ENCODE assay signal across 18 cellular contexts in the genomic region with DNA sequence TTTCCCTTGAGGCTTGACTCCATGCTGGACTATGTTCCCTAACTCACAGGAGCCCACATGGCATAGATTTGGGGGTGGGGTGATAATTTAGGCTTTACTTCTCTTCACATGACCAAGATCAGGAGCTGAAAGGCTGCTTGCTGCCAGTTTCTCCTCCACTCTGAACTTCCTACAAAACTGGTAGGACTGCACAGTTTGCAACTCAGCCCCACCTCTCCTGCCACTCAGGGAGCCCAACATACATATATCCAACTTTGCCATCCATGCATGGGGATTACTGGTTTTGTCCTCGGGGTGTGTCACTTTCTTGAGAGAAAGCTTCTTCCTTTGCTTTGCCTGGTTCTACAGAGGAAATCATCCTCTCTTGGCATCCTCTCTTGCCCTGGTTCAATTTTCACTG. TPM values are rescaled to one million over a fixed set of nuclear protein-coding genes. Genes with fewer than 3 reads are reported as not detected.
A peak's percentile ranks its signal among the peaks of the same experiment; 100 is the strongest.
DNase-seq lines count a peak whose midpoint lies in the region; ATAC-seq lines count a peak whose summit lies in the region.
"Had no signal": no experiment of that assay in that cellular context is flagged by ENCODE, and none has a peak within 500 bp of the region (broad histone marks: within the 10 kb centered on the region; RNA-seq: fewer than 3 reads in every experiment).

No MANE protein-coding gene starts in this region.

- no peak for DNase-seq in CD8-positive, alpha-beta memory T cell
- DNase-seq in SK-MEL-5 (ENCODE audit: low read depth, low spot score) (peak; percentile 15), naive B cell (no peak), mesendoderm (no peak), NK-92 (lab: John Stamatoyannopoulos, UW; ENCODE audit: unreplicated experiment) (no peak), COLO668 (lab: John Stamatoyannopoulos, UW; ENCODE audit: unreplicated experiment) (no peak)
- DNase-seq: BE2C, COR-L47, DMS153, HCEC 1CT, KBM-7, NCI-H1092 treated with DMSO at 0.1 percent for 48 hours, NCI-H1694, NCI-H69, Peyer's patch, Right ventricle myocardium superior had no signal

- H3K18ac ChIP-seq in mesendoderm (ENCODE audit: low read length): no peak overlapping the region

- POLR2A ChIA-PET in CD8-positive, alpha-beta memory T cell (lab: Charles Lee): no interaction called here

- H2BK15ac ChIP-seq in mesendoderm (replicated peaks; ENCODE audit: low read depth): no peak overlapping the region

- WGBS in esophagus, 2 donors: 42 to 59% methylated on average over 1 of the region's 1 CpG
- no CpG with 5 or more reads among the region's 1 CpG for WGBS in mesendoderm (ENCODE audit: extremely low coverage, insufficient coverage, low lambda C conversion rate)

- no peak overlapping the region for H3K4me3 ChIP-seq in CD8-positive, alpha-beta memory T cell (ENCODE audit: low read length)
- no peak overlapping the region for H3K4me3 ChIP-seq in esophagus (ENCODE audit: low read depth in 1 of 2, low read length in 2 of 2)
- no peak overlapping the region for H3K4me3 ChIP-seq in mesendoderm (ENCODE audit: low read length)
- H3K4me3 ChIP-seq: Peyer's patch had no signal

- no peak overlapping the region for H3K4me3 Mint-ChIP-seq in CD8-positive, alpha-beta memory T cell
- H3K4me3 Mint-ChIP-seq in naive B cell: no peak overlapping the region

- H3K23ac ChIP-seq in mesendoderm (ENCODE audit: low read length): no peak overlapping the region

- H3K79me2 ChIP-seq in mesendoderm (ENCODE audit: control insufficient read depth, insufficient read depth, low read length): peaks cover 49% of the 10 kb centered on the region

- ATAC-seq in naive B cell (ENCODE audit: low read depth in 2 of 2): no peak
- ATAC-seq: SK-N-SH treated with all-trans-retinoic acid at 6 μM for 48 hours had no signal

- no peaks in the 10 kb centered on the region for H3K79me1 ChIP-seq in mesendoderm (ENCODE audit: low read length)

- no peak overlapping the region for H3K9ac ChIP-seq in mesendoderm (ENCODE audit: low read length)

- no peak overlapping the region for H4K8ac ChIP-seq in mesendoderm (ENCODE audit: low read depth, low read length)

- H3K4me1 Mint-ChIP-seq in CD8-positive, alpha-beta memory T cell: peaks cover 32 to 59% (median 44%) of the 10 kb centered on the region in 3 donors
- H3K4me1 Mint-ChIP-seq in naive B cell: peaks cover 26 to 51% (median 41%) of the 10 kb centered on the region in 3 donors

- no peak overlapping the region for H2BK5ac ChIP-seq in mesendoderm (ENCODE audit: low read length)

- no peak overlapping the region for H3K4ac ChIP-seq in mesendoderm (ENCODE audit: low read depth, low read length)

- in situ Hi-C loops in SK-MEL-5 (cut with HindIII; ENCODE audit: low pct_unique_long_range_greater_than_20kb, low sequenced_read_pairs): no loop called here

- no peak overlapping the region for H4K5ac ChIP-seq in mesendoderm (ENCODE audit: low read length)

- CTCF ChIA-PET in CD8-positive, alpha-beta memory T cell (lab: Charles Lee): no interaction called here

- no peaks in the 10 kb centered on the region for H3K36me3 ChIP-seq in CD8-positive, alpha-beta memory T cell (ENCODE audit: insufficient read depth, low read length)
- no peaks in the 10 kb centered on the region for H3K36me3 ChIP-seq in esophagus (ENCODE audit: control insufficient read depth in 2 of 2, insufficient read depth in 2 of 2, low read length in 1 of 2)
- no peaks in the 10 kb centered on the region for H3K36me3 ChIP-seq in mesendoderm (ENCODE audit: control insufficient read depth, insufficient read depth, low read length)
- H3K36me3 ChIP-seq: Peyer's patch had no signal

- H3K27me3 Mint-ChIP-seq in CD8-positive, alpha-beta memory T cell: no peaks in the 10 kb centered on the region
- H3K27me3 Mint-ChIP-seq in naive B cell: no peaks in the 10 kb centered on the region

- no peak overlapping the region for H2AK5ac ChIP-seq in mesendoderm (ENCODE audit: low read length)

- no peak overlapping the region for H3K27ac ChIP-seq in CD8-positive, alpha-beta memory T cell (ENCODE audit: low read depth, low read length)
- H3K27ac ChIP-seq in esophagus (ENCODE audit: low read depth in 2 of 2, low read length in 1 of 2) (peak overlapping the region; percentile 49 to 68), mesendoderm (ENCODE audit: low read depth, low read length) (no peak overlapping the region)
- H3K27ac ChIP-seq: Peyer's patch had no signal

- no peaks in the 10 kb centered on the region for H3K9me3 ChIP-seq in CD8-positive, alpha-beta memory T cell (ENCODE audit: low read length)
- H3K9me3 ChIP-seq in esophagus (ENCODE audit: control insufficient read depth in 2 of 2, insufficient read depth in 1 of 2, low read depth in 1 of 2, low read length in 1 of 2): no peaks in the 10 kb centered on the region
- H3K9me3 ChIP-seq: BE2C, Peyer's patch had no signal

- H3K4me2 ChIP-seq in mesendoderm (ENCODE audit: low read length): no peak overlapping the region

- peaks cover 0 to 29% (median 8%) of the 10 kb centered on the region in 3 donors for H3K36me3 Mint-ChIP-seq in CD8-positive, alpha-beta memory T cell
- peaks cover 0 to 5% of the 10 kb centered on the region in 2 donors for H3K36me3 Mint-ChIP-seq in naive B cell

- no peaks in the 10 kb centered on the region for H3K27me3 ChIP-seq in CD8-positive, alpha-beta memory T cell (ENCODE audit: insufficient read depth, low read length, poor library complexity, severe bottlenecking)
- H3K27me3 ChIP-seq in esophagus (ENCODE audit: control insufficient read depth in 1 of 2, insufficient read depth in 2 of 2, low read length in 2 of 2) (no peaks in the 10 kb centered on the region), mesendoderm (ENCODE audit: insufficient read depth, low read length, poor library complexity) (no peaks in the 10 kb centered on the region)
- H3K27me3 ChIP-seq: BE2C, Peyer's patch had no signal

- H3K27ac Mint-ChIP-seq in CD8-positive, alpha-beta memory T cell: peak overlapping the region in 5 of 8 donors; percentile 13 to 41 (median 24)
- H3K27ac Mint-ChIP-seq in naive B cell: peak overlapping the region in 5 of 6 donors; percentile 28 to 93 (median 50)

- no peaks in the 10 kb centered on the region for H3K9me3 Mint-ChIP-seq in CD8-positive, alpha-beta memory T cell
- H3K9me3 Mint-ChIP-seq in naive B cell: no peaks in the 10 kb centered on the region

- no peak overlapping the region for H3K56ac ChIP-seq in mesendoderm (ENCODE audit: low read length)

- peaks cover 11% of the 10 kb centered on the region for H3K4me1 ChIP-seq in CD8-positive, alpha-beta memory T cell (ENCODE audit: insufficient read depth, low read length)
- H3K4me1 ChIP-seq in esophagus (ENCODE audit: control insufficient read depth in 2 of 2, insufficient read depth in 2 of 2, low read length in 1 of 2) (peaks cover 0 to 6% of the 10 kb centered on the region in 2 donors), mesendoderm (ENCODE audit: control insufficient read depth, low read depth, low read length) (no peaks in the 10 kb centered on the region)
- H3K4me1 ChIP-seq: Peyer's patch had no signal

- no peak overlapping the region for H2BK120ac ChIP-seq in mesendoderm (ENCODE audit: low read depth, low read length)

RNA-seq across cellular contexts. Expression of gene INO80D, which starts 14.1 kb away (rescaled TPM):
- total RNA-seq in CD8-positive, alpha-beta memory T cell: 10 to 100 TPM; 20.7 to 22.4 TPM
- polyA plus RNA-seq in CD8-positive, alpha-beta memory T cell: 10.6 TPM
- total RNA-seq in SK-MEL-5 (2014; rRNA removed; shearing (Covaris generic)): 6.5 and 6.8 TPM in 2 replicates
- polyA plus RNA-seq in SK-MEL-5 (2015; cell fraction: cytosol; rRNA removed): 2.1 and 3.4 TPM in 2 replicates
- polyA plus RNA-seq in SK-MEL-5 (2015; cell fraction: nucleus; rRNA removed): 8.8 and 9.9 TPM in 2 replicates
- polyA plus RNA-seq in esophagus (1 to 10 TPM; 1.7 to 3.4 TPM), naive B cell (ENCODE audit: low read depth in 6 of 6) (10 to 100 TPM; 14.2 to 25.5 (median 18.5) TPM)
- polyA plus RNA-seq in mesendoderm (2013, experiment 1 of 2): 7.5 TPM
- 6.7 TPM for polyA plus RNA-seq in mesendoderm (2013, experiment 2 of 2)

Comparison
In these comparisons a context has a peak if more than half of its experiments do, and no peak if none do; other contexts are left out.
1. H3K27ac ChIP-seq: peak in esophagus (2 of 2); none in CD8-positive, alpha-beta memory T cell (single experiment) and mesendoderm (single experiment).